ENCODE assay signal across 22 cellular contexts in the genomic region with DNA sequence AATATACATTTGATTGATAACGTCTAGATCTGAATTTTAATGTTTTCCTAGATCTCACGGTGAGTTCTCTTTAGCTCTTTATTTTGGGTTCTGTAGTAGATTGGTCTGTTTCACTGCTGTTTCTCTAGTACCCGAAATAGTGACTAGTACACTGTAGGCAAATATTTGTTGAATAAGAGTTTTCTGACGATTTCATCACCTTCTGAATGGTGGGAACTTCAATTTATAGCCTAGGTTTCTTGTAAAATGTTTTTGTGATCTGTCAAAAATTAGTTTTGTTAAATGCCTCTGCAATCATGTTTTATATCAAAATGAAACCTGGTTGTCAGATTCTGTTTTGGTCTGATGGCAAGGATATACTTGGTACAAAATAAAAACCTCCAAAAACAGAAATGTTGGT. TPM values are rescaled to one million over a fixed set of nuclear protein-coding genes. Genes with fewer than 3 reads are reported as not detected.
DNase-seq lines count a peak whose midpoint lies in the region; ATAC-seq and TF ChIP-seq lines count a peak whose summit lies in the region.
"Had no signal": no experiment of that assay in that cellular context is flagged by ENCODE, and none has a peak within 500 bp of the region (broad histone marks: within the 10 kb centered on the region; RNA-seq: fewer than 3 reads in every experiment).

No MANE protein-coding gene starts in this region.

- H3K27me3 Mint-ChIP-seq in activated CD4-positive, alpha-beta T cell treated with anti-CD3 and anti-CD28 coated beads for 36 hours, result no peaks in the 10 kb centered on the region
- no peaks in the 10 kb centered on the region for H3K27me3 Mint-ChIP-seq in activated CD4-positive, alpha-beta T cell treated with anti-CD3 and anti-CD28 coated beads, Interleukin-2, amount 10 ng/mL, durations not matched to agents 24 days and 14 days
- H3K27me3 Mint-ChIP-seq in T-cell, result no peaks in the 10 kb centered on the region

- intact Hi-C loops in activated CD4-positive, alpha-beta T cell treated with anti-CD3 and anti-CD28 coated beads for 36 hours (cut with DNase I, micrococcal nuclease), result loop anchor here in 1 of 2 experiments (10.0 kb wide), 1 partner anchor 577 kb away; a partner anchor contains a TSS
- intact Hi-C loops in activated CD4-positive, alpha-beta T cell treated with anti-CD3 and anti-CD28 coated beads, Interleukin-2, amount 10 ng/mL, durations not matched to agents 24 days and 14 days (cut with micrococcal nuclease), result no loop called here
- intact Hi-C loops in spleen (cut with DNase I; ENCODE audit: low total_unique reads), result no loop called here

- H3K36me3 ChIP-seq in spleen, result peaks cover 0 to 100% (median 64%) of the 10 kb centered on the region in 6 donors

- H3K27ac ChIP-seq in spleen, result peak overlapping the region in 2 of 8 donors; percentile 11 to 37
- H3K27ac ChIP-seq: 22Rv1, BLaER1, brain microvascular endothelial cell, HL-60 had no signal

- H3K9me3 ChIP-seq in spleen, result no peaks in the 10 kb centered on the region
- H3K9me3 ChIP-seq: BLaER1 had no signal

- no peak for TF ChIP-seq CTCF in spleen (IDR thresholded peaks at IDR 0.05 in 8 of 11, conservative IDR thresholded peaks at IDR 0.05 in 3 of 11)

- H3K4me1 Mint-ChIP-seq in activated CD4-positive, alpha-beta T cell treated with anti-CD3 and anti-CD28 coated beads for 36 hours, result peaks cover 74% of the 10 kb centered on the region
- peaks cover 31% of the 10 kb centered on the region for H3K4me1 Mint-ChIP-seq in activated CD4-positive, alpha-beta T cell treated with anti-CD3 and anti-CD28 coated beads, Interleukin-2, amount 10 ng/mL, durations not matched to agents 24 days and 14 days
- H3K4me1 Mint-ChIP-seq in T-cell, result peaks cover 82 to 89% (median 86%) of the 10 kb centered on the region in 3 donors
- H3K4me1 Mint-ChIP-seq in stimulated activated effector memory CD8-positive, alpha-beta T cell treated with anti-CD3 and anti-CD28 coated beads, Interleukin-12 subunit alpha, Interleukin-12 subunit beta, amount 100 ng/mL, for 72 hours, result peaks cover 55% of the 10 kb centered on the region
- H3K4me1 Mint-ChIP-seq: WTC11 had no signal

- peaks cover 48% of the 10 kb centered on the region for H3K36me3 Mint-ChIP-seq in activated CD4-positive, alpha-beta T cell treated with anti-CD3 and anti-CD28 coated beads for 36 hours (ENCODE audit: low read depth)
- peaks cover 51% of the 10 kb centered on the region for H3K36me3 Mint-ChIP-seq in activated CD4-positive, alpha-beta T cell treated with anti-CD3 and anti-CD28 coated beads, Interleukin-2, amount 10 ng/mL, durations not matched to agents 24 days and 14 days (ENCODE audit: low read depth)
- H3K36me3 Mint-ChIP-seq in T-cell, result peaks cover 64% of the 10 kb centered on the region
- H3K36me3 Mint-ChIP-seq in stimulated activated effector memory CD8-positive, alpha-beta T cell treated with anti-CD3 and anti-CD28 coated beads, Interleukin-12 subunit alpha, Interleukin-12 subunit beta, amount 100 ng/mL, for 72 hours, result peaks cover 79% of the 10 kb centered on the region

- POLR2A ChIA-PET in activated CD4-positive, alpha-beta T cell treated with anti-CD3 and anti-CD28 coated beads for 36 hours (lab: Charles Lee), result no interaction called here
- POLR2A ChIA-PET in T-cell (lab: Charles Lee), result interaction anchor here (0.6 to 1.9 kb wide), 13 partner anchors 9 to 102 kb away, joined by 3 to 11 read pairs (median 4); a partner anchor contains a TSS

- CTCF ChIA-PET in activated CD4-positive, alpha-beta T cell treated with anti-CD3 and anti-CD28 coated beads for 36 hours (lab: Charles Lee), result interaction anchor here (1.2 to 3.5 kb wide), 9 partner anchors 8 to 209 kb away, joined by 3 to 20 read pairs (median 4); no protein-coding TSS in a partner anchor
- CTCF ChIA-PET in T-cell (lab: Charles Lee), result interaction anchor here (0.6 to 2.8 kb wide), 7 partner anchors 9 to 79 kb away, joined by 3 to 11 read pairs (median 5); a partner anchor contains a TSS

- no peak overlapping the region for H3K4me3 ChIP-seq in spleen
- H3K4me3 ChIP-seq: BLaER1 had no signal

- H3K4me1 ChIP-seq in spleen, result peaks cover 6 to 100% (median 61%) of the 10 kb centered on the region in 6 donors

- no peak for TF ChIP-seq POLR2A in spleen (IDR thresholded peaks at IDR 0.05)

- 68 to 84% (median 77%) methylated on average over 4 of the region's 4 CpGs for WGBS in spleen, 5 donors

- H3K27me3 ChIP-seq in spleen (replicated peaks in 1 of 7), result no peaks in the 10 kb centered on the region
- H3K27me3 ChIP-seq: BLaER1, brain microvascular endothelial cell had no signal

- H3K27ac Mint-ChIP-seq in activated CD4-positive, alpha-beta T cell treated with anti-CD3 and anti-CD28 coated beads for 36 hours, result peak overlapping the region; percentile 19
- H3K27ac Mint-ChIP-seq in activated CD4-positive, alpha-beta T cell treated with anti-CD3 and anti-CD28 coated beads, Interleukin-2, amount 10 ng/mL, durations not matched to agents 24 days and 14 days, result no peak overlapping the region
- H3K27ac Mint-ChIP-seq in T-cell, result peak overlapping the region; percentile 36 to 45
- H3K27ac Mint-ChIP-seq in stimulated activated effector memory CD8-positive, alpha-beta T cell treated with anti-CD3 and anti-CD28 coated beads, Interleukin-12 subunit alpha, Interleukin-12 subunit beta, amount 100 ng/mL, for 72 hours, result no peak overlapping the region

- no peaks in the 10 kb centered on the region for H3K9me3 Mint-ChIP-seq in activated CD4-positive, alpha-beta T cell treated with anti-CD3 and anti-CD28 coated beads for 36 hours (ENCODE audit: low read depth)
- no peaks in the 10 kb centered on the region for H3K9me3 Mint-ChIP-seq in activated CD4-positive, alpha-beta T cell treated with anti-CD3 and anti-CD28 coated beads, Interleukin-2, amount 10 ng/mL, durations not matched to agents 24 days and 14 days
- H3K9me3 Mint-ChIP-seq in T-cell, result no peaks in the 10 kb centered on the region
- no peaks in the 10 kb centered on the region for H3K9me3 Mint-ChIP-seq in stimulated activated effector memory CD8-positive, alpha-beta T cell treated with anti-CD3 and anti-CD28 coated beads, Interleukin-12 subunit alpha, Interleukin-12 subunit beta, amount 100 ng/mL, for 72 hours
- H3K9me3 Mint-ChIP-seq: WTC11 had no signal

- DNase-seq in activated CD4-positive, alpha-beta T cell treated with anti-CD3 and anti-CD28 coated beads for 36 hours, result no peak
- no peak for DNase-seq in activated CD4-positive, alpha-beta T cell treated with anti-CD3 and anti-CD28 coated beads, Interleukin-2, amount 10 ng/mL, durations not matched to agents 24 days and 14 days
- DNase-seq in T-cell (no peak), fibroblast of peridontal ligament (ENCODE audit: extremely low read depth) (peak; percentile 48), DMS 273 (lab: John Stamatoyannopoulos, UW; ENCODE audit: unreplicated experiment) (no peak), spleen (no peak)
- DNase-seq in stimulated activated effector memory CD8-positive, alpha-beta T cell treated with anti-CD3 and anti-CD28 coated beads, Interleukin-12 subunit alpha, Interleukin-12 subunit beta, amount 100 ng/mL, for 72 hours (ENCODE audit: low spot score in 2 of 2), result no peak
- DNase-seq: activated naive CD4-positive, alpha-beta T cell treated with Interleukin-2 at 50 U/mL for 16 hours; brain microvascular endothelial cell; dermis blood vessel endothelial cell; H7; islet precursor cell; midbrain; NCI-H2029 treated with DMSO at 0.1 percent for 48 hours; NCI-H510A; nucleus accumbens; SHP77 had no signal

- ATAC-seq in activated CD4-positive, alpha-beta T cell treated with anti-CD3 and anti-CD28 coated beads for 36 hours, result no peak
- ATAC-seq in T-cell (replicated peaks in 1 of 4) (no peak), HG03097 (IDR thresholded peaks at IDR 0.05; ENCODE audit: low FRiP score, unreplicated experiment) (no peak)
- ATAC-seq in stimulated activated effector memory CD8-positive, alpha-beta T cell treated with anti-CD3 and anti-CD28 coated beads, Interleukin-12 subunit alpha, Interleukin-12 subunit beta, amount 100 ng/mL, for 72 hours, result no peak
- ATAC-seq: WTC11 had no signal

- H3K4me3 Mint-ChIP-seq in activated CD4-positive, alpha-beta T cell treated with anti-CD3 and anti-CD28 coated beads for 36 hours, result no peak overlapping the region
- no peak overlapping the region for H3K4me3 Mint-ChIP-seq in activated CD4-positive, alpha-beta T cell treated with anti-CD3 and anti-CD28 coated beads, Interleukin-2, amount 10 ng/mL, durations not matched to agents 24 days and 14 days
- peak overlapping the region; percentile 29 to 45 (median 35) for H3K4me3 Mint-ChIP-seq in T-cell
- H3K4me3 Mint-ChIP-seq in stimulated activated effector memory CD8-positive, alpha-beta T cell treated with anti-CD3 and anti-CD28 coated beads, Interleukin-12 subunit alpha, Interleukin-12 subunit beta, amount 100 ng/mL, for 72 hours, result peak overlapping the region; percentile 39
- H3K4me3 Mint-ChIP-seq: WTC11 had no signal

RNA-seq across cellular contexts. Expression of a gene that starts 10.2 kb away (rescaled TPM):
- total RNA-seq in activated CD4-positive, alpha-beta T cell treated with anti-CD3 and anti-CD28 coated beads for 36 hours, result 100 to 1,000 TPM in 1 of 2 experiments, 10 to 100 TPM in 1; 69.8 to 125 TPM
- 45.2 and 53.6 TPM in 2 replicates for total RNA-seq in activated CD4-positive, alpha-beta T cell treated with anti-CD3 and anti-CD28 coated beads, Interleukin-2, amount 10 ng/mL, durations not matched to agents 24 days and 14 days
- total RNA-seq in T-cell (100 to 1,000 TPM; 239 to 335 (median 309) TPM), spleen (100 to 1,000 TPM; 128 to 201 (median 146) TPM)
- polyA plus RNA-seq in spleen, result 100 to 1,000 TPM; 121 to 204 (median 176) TPM

RNA-seq across cellular contexts. Expression of a gene that starts 37.1 kb away (rescaled TPM):
- total RNA-seq in activated CD4-positive, alpha-beta T cell treated with anti-CD3 and anti-CD28 coated beads for 36 hours, result 10 to 100 TPM; 34.3 to 48.8 TPM
- 26.3 and 31.1 TPM in 2 replicates for total RNA-seq in activated CD4-positive, alpha-beta T cell treated with anti-CD3 and anti-CD28 coated beads, Interleukin-2, amount 10 ng/mL, durations not matched to agents 24 days and 14 days
- total RNA-seq in T-cell (10 to 100 TPM; 28.6 to 36.6 (median 32.0) TPM), spleen (10 to 100 TPM; 20.7 to 40.0 (median 34.4) TPM)
- 10 to 100 TPM; 22.3 to 27.5 (median 22.5) TPM for polyA plus RNA-seq in spleen

RNA-seq across cellular contexts. Expression of a gene that starts 37.5 kb away (rescaled TPM):
- total RNA-seq in activated CD4-positive, alpha-beta T cell treated with anti-CD3 and anti-CD28 coated beads for 36 hours, result 10 to 100 TPM; 31.3 to 40.4 TPM
- total RNA-seq in activated CD4-positive, alpha-beta T cell treated with anti-CD3 and anti-CD28 coated beads, Interleukin-2, amount 10 ng/mL, durations not matched to agents 24 days and 14 days, result 38.3 and 41.8 TPM in 2 replicates
- total RNA-seq in T-cell (10 to 100 TPM; 53.3 to 65.1 (median 54.0) TPM), spleen (10 to 100 TPM; 60.6 to 80.4 (median 72.2) TPM)
- 10 to 100 TPM; 17.6 to 24.5 (median 20.5) TPM for polyA plus RNA-seq in spleen

Comparison
In these comparisons a context has a peak if more than half of its experiments do, and no peak if none do; other contexts are left out.
1. H3K27ac Mint-ChIP-seq: peak in activated CD4-positive, alpha-beta T cell treated with anti-CD3 and anti-CD28 coated beads for 36 hours (single experiment) and T-cell (2 of 2); none in activated CD4-positive, alpha-beta T cell treated with anti-CD3 and anti-CD28 coated beads, Interleukin-2, amount 10 ng/mL, durations not matched to agents 24 days and 14 days (single experiment) and stimulated activated effector memory CD8-positive, alpha-beta T cell treated with anti-CD3 and anti-CD28 coated beads, Interleukin-12 subunit alpha, Interleukin-12 subunit beta, amount 100 ng/mL, for 72 hours (single experiment).
2. H3K4me3 Mint-ChIP-seq: peak in T-cell (3 of 3) and stimulated activated effector memory CD8-positive, alpha-beta T cell treated with anti-CD3 and anti-CD28 coated beads, Interleukin-12 subunit alpha, Interleukin-12 subunit beta, amount 100 ng/mL, for 72 hours (single experiment); none in activated CD4-positive, alpha-beta T cell treated with anti-CD3 and anti-CD28 coated beads for 36 hours (single experiment) and activated CD4-positive, alpha-beta T cell treated with anti-CD3 and anti-CD28 coated beads, Interleukin-2, amount 10 ng/mL, durations not matched to agents 24 days and 14 days (single experiment).